ENCODE assay signal across 18 cellular contexts in genomic region chr1:176944606-176945005, GRCh38.
DNase-seq lines count a peak whose midpoint lies in the region; ATAC-seq and TF ChIP-seq lines count a peak whose summit lies in the region.
"Had no signal": no experiment of that assay in that cellular context is flagged by ENCODE, and none has a peak within 500 bp of the region (broad histone marks: within the 10 kb centered on the region; RNA-seq: fewer than 3 reads in every experiment).

No MANE protein-coding gene starts in this region.

- H3K4me2 ChIP-seq in KMS-11 (peak overlapping the region; percentile 66), mesendoderm (ENCODE audit: low read length) (no peak overlapping the region)
- H3K4me2 ChIP-seq: A549 had no signal

- no peak overlapping the region for H3K23ac ChIP-seq in mesendoderm (ENCODE audit: low read length)

- no peak for TF ChIP-seq EP300 in tibial nerve (IDR thresholded peaks at IDR 0.05)

- no peak overlapping the region for H2BK5ac ChIP-seq in mesendoderm (ENCODE audit: low read length)

- H3K4me1 ChIP-seq in heart right ventricle (peaks cover 0 to 10% (median 0%) of the 10 kb centered on the region in 9 donors), KMS-11 (ENCODE audit: low read depth, poor library complexity, severe bottlenecking) (peaks cover 67% of the 10 kb centered on the region), mesendoderm (ENCODE audit: control insufficient read depth, low read depth, low read length) (peaks cover 8% of the 10 kb centered on the region), tibial nerve (no peaks in the 10 kb centered on the region)
- H3K4me1 ChIP-seq: A549, Caco-2 had no signal

- no peak overlapping the region for H3K4ac ChIP-seq in mesendoderm (ENCODE audit: low read depth, low read length)

- H4K20me1 ChIP-seq in KMS-11 (ENCODE audit: insufficient read depth) = no peaks in the 10 kb centered on the region

- TF ChIP-seq CTCF in heart right ventricle (IDR thresholded peaks at IDR 0.05) (no peak), KMS-11 (conservative IDR thresholded peaks at IDR 0.05; ENCODE audit: low read depth, low read length) (no peak), tibial nerve (IDR thresholded peaks at IDR 0.05) (no peak)

- H3K9me3 ChIP-seq in heart right ventricle (peaks cover 0 to 9% (median 0%) of the 10 kb centered on the region in 11 donors), tibial nerve (no peaks in the 10 kb centered on the region)
- H3K9me3 ChIP-seq: A549, Caco-2 had no signal

- H3K4me3 ChIP-seq in heart right ventricle = no peak overlapping the region
- peak overlapping the region; percentile 36 for H3K4me3 ChIP-seq in KMS-11 (IDR thresholded peaks at IDR 0.05; ENCODE audit: insufficient read depth, low read depth, low read length)
- H3K4me3 ChIP-seq in mesendoderm (ENCODE audit: low read length) = no peak overlapping the region
- H3K4me3 ChIP-seq in tibial nerve = no peak overlapping the region
- H3K4me3 ChIP-seq: A549, GM12878 had no signal

- H3K56ac ChIP-seq in mesendoderm (ENCODE audit: low read length) = no peak overlapping the region

- no peak overlapping the region for H4K8ac ChIP-seq in mesendoderm (ENCODE audit: low read depth, low read length)

- H3K27me3 ChIP-seq in heart right ventricle (no peaks in the 10 kb centered on the region), KMS-11 (ENCODE audit: insufficient read depth, low read depth) (no peaks in the 10 kb centered on the region), mesendoderm (ENCODE audit: insufficient read depth, low read length, poor library complexity) (no peaks in the 10 kb centered on the region), tibial nerve (peaks cover 0 to under 1% of the 10 kb centered on the region in 2 donors)

- DNase-seq in left cardiac atrium = no peak
- no peak for DNase-seq in heart right ventricle
- no peak for DNase-seq in mesendoderm
- no peak for DNase-seq in NCI-H526 treated with DMSO at 0.1 percent for 48 hours (lab: John Stamatoyannopoulos, UW)
- DNase-seq in tibial nerve (ENCODE audit: low spot score in 2 of 2) = no peak
- DNase-seq in NCI-H82 (lab: John Stamatoyannopoulos, UW) = no peak
- DNase-seq: AML-193; Caco-2; Calu3; CD4-positive, alpha-beta T cell; CD8-positive, alpha-beta T cell; DMS79 treated with DMSO at 0.1 percent for 48 hours; GDM1 had no signal

- no peaks in the 10 kb centered on the region for H3K79me2 ChIP-seq in KMS-11 (ENCODE audit: insufficient read depth, low read depth)
- H3K79me2 ChIP-seq in mesendoderm (ENCODE audit: control insufficient read depth, insufficient read depth, low read length) = no peaks in the 10 kb centered on the region

- H2AFZ ChIP-seq in KMS-11 (ENCODE audit: low read depth) = peak overlapping the region; percentile 8; the same call in 1 of the 2 replicates

- WGBS in heart right ventricle, 2 donors = 82 to 84% methylated on average over 4 of the region's 4 CpGs
- no CpG with 5 or more reads among the region's 4 CpGs for WGBS in mesendoderm (ENCODE audit: extremely low coverage, insufficient coverage, low lambda C conversion rate)
- WGBS in tibial nerve, 2 donors = 97 to 100% methylated on average over 4 of the region's 4 CpGs

- intact Hi-C loops in left cardiac atrium (cut with DNase I) = loop anchor here in 1 of 2 donors (5.0 kb wide), 1 partner anchor 47 kb away; no protein-coding TSS in a partner anchor
- intact Hi-C loops in heart right ventricle (cut with DNase I) = loop anchor here in 3 of 10 donors (5.0 kb wide), 2 partner anchors 42 to 47 kb away; no protein-coding TSS in a partner anchor

- no peaks in the 10 kb centered on the region for H3K36me3 ChIP-seq in heart right ventricle
- no peaks in the 10 kb centered on the region for H3K36me3 ChIP-seq in KMS-11 (ENCODE audit: insufficient read depth)
- H3K36me3 ChIP-seq in mesendoderm (ENCODE audit: control insufficient read depth, insufficient read depth, low read length) = no peaks in the 10 kb centered on the region
- H3K36me3 ChIP-seq in tibial nerve = no peaks in the 10 kb centered on the region

- H3K27ac ChIP-seq in heart right ventricle (no peak overlapping the region), KMS-11 (peak overlapping the region; percentile 77), mesendoderm (ENCODE audit: low read depth, low read length) (no peak overlapping the region), tibial nerve (no peak overlapping the region)
- H3K27ac ChIP-seq: 22Rv1, A549, C4-2B had no signal

- H4K5ac ChIP-seq in mesendoderm (ENCODE audit: low read length) = no peak overlapping the region

- no peak for TF ChIP-seq POLR2A in tibial nerve (IDR thresholded peaks at IDR 0.05)

- no peak overlapping the region for H2BK15ac ChIP-seq in mesendoderm (replicated peaks; ENCODE audit: low read depth)

- H3K9ac ChIP-seq in KMS-11 = no peak overlapping the region; the same call in 1 of the 2 replicates
- no peak overlapping the region for H3K9ac ChIP-seq in mesendoderm (ENCODE audit: low read length)

- peak overlapping the region; percentile 31 for H2AK5ac ChIP-seq in mesendoderm (ENCODE audit: low read length)

- no peak overlapping the region for H3K18ac ChIP-seq in mesendoderm (ENCODE audit: low read length)

- no peaks in the 10 kb centered on the region for H3K79me1 ChIP-seq in mesendoderm (ENCODE audit: low read length)

- ATAC-seq in left cardiac atrium (peak; percentile 51 to 53), heart right ventricle (no peak)
- ATAC-seq: A549; CD8-positive, alpha-beta T cell; GM12878 had no signal

- H2BK120ac ChIP-seq in mesendoderm (ENCODE audit: low read depth, low read length) = no peak overlapping the region

Comparison
In these comparisons a context has a peak if more than half of its experiments do, and no peak if none do; other contexts are left out.
1. ATAC-seq: peak in left cardiac atrium (2 of 2); none in heart right ventricle (0 of 8).